ENCODE assay signal across 8 cellular contexts in the genomic region with DNA sequence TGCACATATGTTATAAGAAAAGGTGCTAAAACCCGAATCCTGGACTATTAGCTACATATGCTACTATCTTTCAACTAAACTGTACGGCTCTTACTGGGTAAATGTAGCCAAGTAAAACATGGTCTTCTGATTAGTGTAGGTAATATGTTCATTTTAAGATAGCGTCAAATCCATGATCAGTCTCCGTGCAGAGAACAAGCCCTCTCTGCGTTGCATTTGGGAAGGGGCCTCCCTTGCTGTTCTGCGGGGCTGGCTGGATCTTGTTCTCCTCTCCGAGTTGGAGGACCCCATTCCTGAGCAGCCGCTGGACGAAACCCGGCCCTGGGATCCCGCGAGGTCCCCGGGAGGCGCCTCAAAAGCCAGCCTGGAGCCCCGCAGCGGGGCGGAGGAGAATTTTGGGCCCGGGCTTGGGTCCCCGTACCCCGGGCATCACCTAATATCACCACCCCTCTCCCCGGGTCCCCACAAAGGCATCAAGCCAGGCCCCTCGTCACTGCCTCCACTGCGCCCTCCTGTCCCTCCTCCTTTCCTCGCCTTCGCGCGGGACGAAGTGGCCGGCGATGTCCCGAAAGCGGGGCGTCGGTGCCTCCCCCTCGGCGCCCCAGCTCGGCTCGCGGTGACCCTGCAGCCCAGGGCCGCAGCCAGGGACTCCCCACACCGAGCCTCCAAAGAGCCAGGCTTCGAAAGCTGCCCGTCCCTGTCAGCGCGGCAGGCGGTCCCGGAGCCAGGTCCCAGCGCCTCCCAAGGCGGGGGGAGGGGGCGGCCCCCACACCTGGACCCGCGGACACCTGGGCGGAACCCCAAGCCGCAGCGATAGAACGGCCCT. TPM values are rescaled to one million over a fixed set of nuclear protein-coding genes. Genes with fewer than 3 reads are reported as not detected.
A peak's percentile ranks its signal among the peaks of the same experiment; 100 is the strongest.
DNase-seq lines count a peak whose midpoint lies in the region; ATAC-seq and TF ChIP-seq lines count a peak whose summit lies in the region.

No MANE protein-coding gene starts in this region.

- TF ChIP-seq CTCF in smooth muscle cell (IDR thresholded peaks at IDR 0.05; ENCODE audit: borderline replicate concordance, insufficient read depth, poor library complexity, severe bottlenecking), result no peak

- no peaks in the 10 kb centered on the region for H3K4me1 ChIP-seq in iPS-18a (ENCODE audit: control insufficient read depth, low read depth, low read length)
- no peaks in the 10 kb centered on the region for H3K4me1 ChIP-seq in smooth muscle cell (ENCODE audit: low read depth)

- no peak for DNase-seq in activated naive CD8-positive, alpha-beta T cell treated with anti-CD3 and anti-CD28 coated beads, Interleukin-2, amount 50 U/mL, for 24 hours
- DNase-seq in smooth muscle cell (lab: John Stamatoyannopoulos, UW; ENCODE audit: unreplicated experiment) (no peak), NCI-H2029 (lab: John Stamatoyannopoulos, UW) (no peak), NOMO-1 (lab: John Stamatoyannopoulos, UW; ENCODE audit: unreplicated experiment in 2 of 2) (no peak), T-helper 2 cell (no peak)

- WGBS in smooth muscle cell (ENCODE audit: low lambda C conversion rate), result 11% methylated on average over 52 of the region's 56 CpGs

- H3K27me3 Mint-ChIP-seq in activated naive CD8-positive, alpha-beta T cell treated with anti-CD3 and anti-CD28 coated beads, Interleukin-2, amount 50 U/mL, for 24 hours, result peaks cover 50% of the 10 kb centered on the region

- H3K9ac ChIP-seq in iPS-18a (ENCODE audit: low read length) (peak overlapping the region; percentile 30), smooth muscle cell (ENCODE audit: low read depth) (no peak overlapping the region)

- H2AFZ ChIP-seq in smooth muscle cell (ENCODE audit: low read depth), result peak overlapping the region; percentile 58

- no peaks in the 10 kb centered on the region for H3K9me3 Mint-ChIP-seq in activated naive CD8-positive, alpha-beta T cell treated with anti-CD3 and anti-CD28 coated beads, Interleukin-2, amount 50 U/mL, for 24 hours

- no peak overlapping the region for H3K27ac ChIP-seq in iPS-18a (ENCODE audit: low read length)
- H3K27ac ChIP-seq in smooth muscle cell (ENCODE audit: low read depth), result no peak overlapping the region

- H3K4me3 Mint-ChIP-seq in activated naive CD8-positive, alpha-beta T cell treated with anti-CD3 and anti-CD28 coated beads, Interleukin-2, amount 50 U/mL, for 24 hours, result peak overlapping the region; percentile 70

- no peaks in the 10 kb centered on the region for H3F3A ChIP-seq in smooth muscle cell (ENCODE audit: low read depth)

- no peaks in the 10 kb centered on the region for H3K36me3 ChIP-seq in iPS-18a (ENCODE audit: control insufficient read depth, low read depth, low read length)
- H3K36me3 ChIP-seq in smooth muscle cell (ENCODE audit: low read depth), result no peaks in the 10 kb centered on the region

- no peak overlapping the region for H3K27ac Mint-ChIP-seq in activated naive CD8-positive, alpha-beta T cell treated with anti-CD3 and anti-CD28 coated beads, Interleukin-2, amount 50 U/mL, for 24 hours

- H3K27me3 ChIP-seq in iPS-18a (ENCODE audit: control insufficient read depth, insufficient read depth, low read length), result peaks cover 37% of the 10 kb centered on the region
- peaks cover 45% of the 10 kb centered on the region for H3K27me3 ChIP-seq in smooth muscle cell (ENCODE audit: low read depth)

- no peaks in the 10 kb centered on the region for H3K9me3 ChIP-seq in iPS-18a (ENCODE audit: control insufficient read depth, low read depth, low read length)
- H3K9me3 ChIP-seq in smooth muscle cell (replicated peaks; ENCODE audit: low read depth), result no peaks in the 10 kb centered on the region

- H4K20me1 ChIP-seq in smooth muscle cell (ENCODE audit: low read depth), result no peaks in the 10 kb centered on the region

- no peaks in the 10 kb centered on the region for H3K79me2 ChIP-seq in smooth muscle cell (ENCODE audit: low read depth)

- H3K36me3 Mint-ChIP-seq in activated naive CD8-positive, alpha-beta T cell treated with anti-CD3 and anti-CD28 coated beads, Interleukin-2, amount 50 U/mL, for 24 hours (ENCODE audit: low read depth), result no peaks in the 10 kb centered on the region

- H3K4me1 Mint-ChIP-seq in activated naive CD8-positive, alpha-beta T cell treated with anti-CD3 and anti-CD28 coated beads, Interleukin-2, amount 50 U/mL, for 24 hours, result peaks cover 4% of the 10 kb centered on the region

- H3K4me2 ChIP-seq in smooth muscle cell, result peak overlapping the region; percentile 88

- ATAC-seq in GM19438 (IDR thresholded peaks at IDR 0.05; ENCODE audit: low read depth, unreplicated experiment) (peak; percentile 33), GM21737 (IDR thresholded peaks at IDR 0.05; ENCODE audit: unreplicated experiment) (no peak)
- ATAC-seq in activated naive CD8-positive, alpha-beta T cell treated with anti-CD3 and anti-CD28 coated beads, Interleukin-2, amount 50 U/mL, for 24 hours, result no peak

- H3K4me3 ChIP-seq in iPS-18a (ENCODE audit: low read length) (peak overlapping the region; percentile 75), smooth muscle cell (peak overlapping the region; percentile 53)

RNA-seq across cellular contexts. Expression of a gene that starts 54.5 kb away (rescaled TPM):
- 49.3 and 63.6 TPM in 2 replicates for total RNA-seq in smooth muscle cell
- 28.8 and 38.5 TPM in 2 replicates for polyA plus RNA-seq in smooth muscle cell
